34 cellular contexts compared by ENCODE assay signal in the genomic region with DNA sequence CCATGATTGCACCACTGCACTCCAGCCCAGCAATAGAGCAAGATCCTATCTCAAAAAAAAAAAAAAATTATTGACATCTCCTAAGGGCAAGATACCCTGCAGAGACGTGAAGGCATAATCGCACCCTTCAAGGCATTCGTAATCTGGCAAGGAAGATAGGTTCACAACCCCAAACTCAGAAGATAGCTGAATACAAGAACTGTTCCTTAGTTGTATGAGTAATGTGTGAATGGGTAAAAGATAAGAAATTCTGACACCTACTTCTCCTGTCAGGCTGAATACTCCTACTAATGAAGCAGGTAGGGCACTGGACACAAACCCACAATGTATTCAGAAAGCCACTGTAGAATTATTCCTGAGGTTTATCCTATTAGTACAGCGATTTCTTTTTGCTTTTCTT.
"Had no signal": no experiment of that assay in that cellular context is flagged by ENCODE, and none has a peak within 500 bp of the region (broad histone marks: within the 10 kb centered on the region; RNA-seq: fewer than 3 reads in every experiment).

No MANE protein-coding gene starts in this region.

- H3K9ac ChIP-seq: KMS-11 had no signal

- H3K27me3 ChIP-seq: MG63 had no signal

- DNase-seq: Karpas-422, Kasumi-1, MG63, MM.1S, MV-4-11, NCI-H1048, NCI-H1092, NCI-H1092 treated with DMSO at 0.1 percent for 48 hours, NCI-H1105, NCI-H1105 treated with DMSO at 0.1 percent for 48 hours, NCI-H1417, NCI-H1417 treated with DMSO at 0.1 percent for 48 hours, NCI-H1436, NCI-H1436 treated with DMSO at 0.1 percent for 48 hours, NCI-H146, NCI-H1694, NCI-H1694 treated with DMSO at 0.1 percent for 48 hours, NCI-H187, NCI-H187 treated with DMSO at 0.1 percent for 48 hours, NCI-H1930, NCI-H2029, NCI-H2029 treated with DMSO at 0.1 percent for 48 hours, NCI-H2081, NCI-H2081 treated with DMSO at 0.1 percent for 48 hours, NCI-H2107, NCI-H2171, NCI-H2171 treated with DMSO at 0.1 percent for 48 hours, NCI-H2227 treated with DMSO at 0.1 percent for 48 hours, NCI-H345, NCI-H446, NCI-H446 treated with DMSO at 0.1 percent for 48 hours, NCI-H510A, NCI-H510A treated with DMSO at 0.1 percent for 48 hours had no signal

- H3K36me3 ChIP-seq: MG63 had no signal

- H3K4me2 ChIP-seq: KMS-11 had no signal

- H3K27ac ChIP-seq: KMS-11 had no signal

- H3K4me3 ChIP-seq: MG63 had no signal
